ENCODE assay signal across 15 cellular contexts in the genomic region with DNA sequence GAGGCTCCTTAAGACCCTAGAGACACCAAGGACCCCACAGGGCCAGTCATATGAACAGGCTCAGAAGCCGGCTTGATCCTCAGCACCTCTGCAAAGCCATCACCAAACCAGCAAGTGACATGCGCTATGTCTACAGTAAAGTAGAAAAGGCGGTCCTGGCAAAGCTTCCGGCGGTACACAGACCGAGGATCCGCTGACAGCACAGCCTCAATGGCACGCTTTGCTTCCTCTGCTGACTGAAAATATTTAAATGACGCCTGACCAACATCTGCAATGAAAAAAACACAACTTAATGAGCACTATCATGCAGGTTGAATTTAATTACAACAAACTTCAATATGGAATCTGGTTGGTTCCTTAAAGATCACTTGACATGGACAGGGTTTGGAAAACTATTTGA. TPM values are rescaled to one million over a fixed set of nuclear protein-coding genes. Genes with fewer than 3 reads are reported as not detected.
DNase-seq lines count a peak whose midpoint lies in the region; ATAC-seq and TF ChIP-seq lines count a peak whose summit lies in the region.
"Had no signal": no experiment of that assay in that cellular context is flagged by ENCODE, and none has a peak within 500 bp of the region (broad histone marks: within the 10 kb centered on the region; RNA-seq: fewer than 3 reads in every experiment).

No MANE protein-coding gene starts in this region.

- no peak for TF ChIP-seq POLR2A in esophagus muscularis mucosa (IDR thresholded peaks at IDR 0.05; ENCODE audit: low read depth)

- TF ChIP-seq EP300 in esophagus muscularis mucosa (IDR thresholded peaks at IDR 0.05), result no peak

- intact Hi-C loops in esophagus muscularis mucosa (cut with DNase I), result no loop called here

- H3K9me3 Mint-ChIP-seq in stimulated activated naive CD8-positive, alpha-beta T cell treated with anti-CD3 and anti-CD28 coated beads, Interleukin-15, amount 100 ng/mL, for 72 hours, result no peaks in the 10 kb centered on the region
- H3K9me3 Mint-ChIP-seq: nephron progenitor cell had no signal

- H3K4me1 ChIP-seq in esophagus muscularis mucosa, result peaks cover 7 to 33% (median 20%) of the 10 kb centered on the region in 4 donors
- H3K4me1 ChIP-seq in osteoblast (ENCODE audit: insufficient read depth, low read length), result peaks cover 15% of the 10 kb centered on the region

- WGBS in esophagus muscularis mucosa, result 88% methylated on average over 9 of the region's 9 CpGs

- DNase-seq in activated gamma-delta T cell treated with Interleukin-2 at 50 U/mL for 16 hours (peak; percentile 36), activated gamma-delta T cell (lab: John Stamatoyannopoulos, UW) (no peak), activated T-helper 1 cell treated with Interleukin-2 at 50 U/mL for 16 hours (ENCODE audit: low read depth) (peak; percentile 44), esophagus muscularis mucosa (ENCODE audit: extremely low spot score) (peak; percentile 19), KG1 (lab: John Stamatoyannopoulos, UW) (no peak), NOMO-1 treated with DMSO at 0.1 percent for 48 hours (lab: John Stamatoyannopoulos, UW; ENCODE audit: unreplicated experiment) (no peak), osteoblast (ENCODE audit: insufficient read length, low spot score, missing footprints) (no peak)
- DNase-seq in stimulated activated naive CD8-positive, alpha-beta T cell treated with anti-CD3 and anti-CD28 coated beads, Interleukin-15, amount 100 ng/mL, for 72 hours, result peak; percentile 36 to 58
- DNase-seq: erythroblast, hippocampal formation, left lung, MM.1S, nephron progenitor cell, OCI-M1 had no signal

- H3K79me2 ChIP-seq in osteoblast (ENCODE audit: insufficient read depth, low read length), result peaks cover 4% of the 10 kb centered on the region

- H3K4me3 Mint-ChIP-seq in stimulated activated naive CD8-positive, alpha-beta T cell treated with anti-CD3 and anti-CD28 coated beads, Interleukin-15, amount 100 ng/mL, for 72 hours, result peak overlapping the region; percentile 65 to 83
- H3K4me3 Mint-ChIP-seq: nephron progenitor cell had no signal

- H3K36me3 ChIP-seq in esophagus muscularis mucosa, result peaks cover 4 to 59% (median 43%) of the 10 kb centered on the region in 4 donors
- no peaks in the 10 kb centered on the region for H3K36me3 ChIP-seq in osteoblast (ENCODE audit: insufficient read depth, low read length)

- H4K20me1 ChIP-seq in osteoblast (ENCODE audit: insufficient read depth, low read length), result peaks cover 3% of the 10 kb centered on the region

- no peak overlapping the region for H3K4me2 ChIP-seq in osteoblast (ENCODE audit: insufficient read depth, low read length)

- H3K9me3 ChIP-seq in esophagus muscularis mucosa (no peaks in the 10 kb centered on the region), osteoblast (ENCODE audit: low read depth, low read length) (no peaks in the 10 kb centered on the region)
- H3K9me3 ChIP-seq: left lung had no signal

- H3K27me3 Mint-ChIP-seq in stimulated activated naive CD8-positive, alpha-beta T cell treated with anti-CD3 and anti-CD28 coated beads, Interleukin-15, amount 100 ng/mL, for 72 hours, result no peaks in the 10 kb centered on the region

- ATAC-seq in stimulated activated naive CD8-positive, alpha-beta T cell treated with anti-CD3 and anti-CD28 coated beads, Interleukin-15, amount 100 ng/mL, for 72 hours, result peak; percentile 91
- ATAC-seq: left lung had no signal

- H3K4me3 ChIP-seq in esophagus muscularis mucosa (no peak overlapping the region), osteoblast (ENCODE audit: insufficient read depth, low read length) (no peak overlapping the region)
- H3K4me3 ChIP-seq: left lung had no signal

- peaks cover 84% of the 10 kb centered on the region for H3K4me1 Mint-ChIP-seq in stimulated activated naive CD8-positive, alpha-beta T cell treated with anti-CD3 and anti-CD28 coated beads, Interleukin-15, amount 100 ng/mL, for 72 hours
- H3K4me1 Mint-ChIP-seq: nephron progenitor cell had no signal

- peak overlapping the region; percentile 85 to 90 for H3K27ac Mint-ChIP-seq in stimulated activated naive CD8-positive, alpha-beta T cell treated with anti-CD3 and anti-CD28 coated beads, Interleukin-15, amount 100 ng/mL, for 72 hours
- H3K27ac Mint-ChIP-seq: nephron progenitor cell had no signal

- TF ChIP-seq CTCF in esophagus muscularis mucosa (IDR thresholded peaks at IDR 0.05) (no peak), osteoblast (IDR thresholded peaks at IDR 0.05; ENCODE audit: extremely low read depth, low read depth, low read length) (no peak)

- H3K27ac ChIP-seq in esophagus muscularis mucosa (replicated peaks in 1 of 4) (no peak overlapping the region), osteoblast (ENCODE audit: low read depth, low read length) (no peak overlapping the region)

- no peak overlapping the region for H2AFZ ChIP-seq in osteoblast (ENCODE audit: low read length)

- H3K27me3 ChIP-seq in esophagus muscularis mucosa (no peaks in the 10 kb centered on the region), osteoblast (ENCODE audit: insufficient read depth, low read length) (no peaks in the 10 kb centered on the region)
- H3K27me3 ChIP-seq: left lung had no signal

RNA-seq across cellular contexts. Expression of gene TRMO, which starts 17.6 kb away (rescaled TPM):
- total RNA-seq in esophagus muscularis mucosa (10 to 100 TPM; 16.6 to 22.7 (median 18.8) TPM), osteoblast (23.9 and 26.5 TPM in 2 replicates)

RNA-seq across cellular contexts. Expression of gene HEMGN, which starts 33.2 kb away (rescaled TPM):
- total RNA-seq in esophagus muscularis mucosa (1 to 10 TPM in 1 of 4 donors, not detected in 3; 1.2 TPM), osteoblast (not detected in 2 replicates)

RNA-seq across cellular contexts. Expression of gene FOXE1, which starts 51.7 kb away (rescaled TPM):
- total RNA-seq in esophagus muscularis mucosa (not detected), osteoblast (not detected in 2 replicates)
- total RNA-seq: left lung, urinary bladder had no signal

Comparison
In these comparisons a context has a peak if more than half of its experiments do, and no peak if none do; other contexts are left out.
1. DNase-seq: peak in activated gamma-delta T cell treated with Interleukin-2 at 50 U/mL for 16 hours (single experiment), activated T-helper 1 cell treated with Interleukin-2 at 50 U/mL for 16 hours (single experiment), esophagus muscularis mucosa (single experiment) and stimulated activated naive CD8-positive, alpha-beta T cell treated with anti-CD3 and anti-CD28 coated beads, Interleukin-15, amount 100 ng/mL, for 72 hours (2 of 2); none in activated gamma-delta T cell (single experiment), KG1 (single experiment), NOMO-1 treated with DMSO at 0.1 percent for 48 hours (single experiment) and osteoblast (single experiment).